21 cellular contexts compared by ENCODE assay signal in the genomic region with DNA sequence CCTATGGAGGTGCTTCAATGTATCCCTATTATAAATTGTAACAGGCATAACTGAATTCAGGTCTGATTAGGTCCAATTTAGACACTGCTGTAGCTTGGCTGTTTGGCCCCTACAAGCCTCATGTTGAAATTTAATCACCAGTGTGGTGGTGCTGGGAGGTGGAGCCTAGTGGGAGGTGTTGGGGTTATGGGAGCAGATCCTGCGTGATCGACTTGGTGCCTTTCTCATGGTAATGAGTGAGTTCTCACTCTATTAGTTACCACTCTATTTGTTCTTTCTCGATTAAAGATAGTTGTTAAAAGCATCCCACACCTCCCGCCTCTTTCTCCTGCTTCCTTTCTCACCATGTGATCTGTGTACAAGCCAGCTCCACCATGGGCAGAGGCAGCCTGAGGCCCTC.
"Had no signal": no experiment of that assay in that cellular context is flagged by ENCODE, and none has a peak within 500 bp of the region (broad histone marks: within the 10 kb centered on the region; RNA-seq: fewer than 3 reads in every experiment).

No MANE protein-coding gene starts in this region.

- FAIRE-seq: HTR-8/SVneo, RCC 7860 had no signal

- H3K4me2 ChIP-seq: SK-N-SH had no signal

- H3K27ac ChIP-seq: HL-60 had no signal

- H3K27me3 ChIP-seq: MG63 had no signal

- H3K36me3 Mint-ChIP-seq: T-cell had no signal

- H3K9ac ChIP-seq: SK-N-SH had no signal

- H3K27me3 Mint-ChIP-seq: T-cell had no signal

- H3K27ac Mint-ChIP-seq: T-cell had no signal

- H3K4me3 Mint-ChIP-seq: T-cell had no signal

- H3K9me3 ChIP-seq: MG63, SK-N-SH had no signal

- H3K4me3 ChIP-seq: MG63 had no signal

- H3K36me3 ChIP-seq: MG63 had no signal

- DNase-seq: KBM-7, MG63, NCI-H1092, NCI-H1105 treated with DMSO at 0.1 percent for 48 hours, NCI-H1417 treated with DMSO at 0.1 percent for 48 hours, NCI-H187, NCI-H2029, NCI-H2081 treated with DMSO at 0.1 percent for 48 hours, NCI-H2227 treated with DMSO at 0.1 percent for 48 hours, NCI-H524 treated with DMSO at 0.1 percent for 48 hours, NCI-H69, NCI-H774, Right ventricle myocardium superior, RPMI8226, SIG-M5, SK-N-SH, SW 1271, T-cell had no signal

- H3K4me1 Mint-ChIP-seq: T-cell had no signal

- ATAC-seq: T-cell had no signal
